10 cellular contexts compared by ENCODE assay signal in genomic region chrX:13220916-13221315, GRCh38.
DNase-seq lines count a peak whose midpoint lies in the region; ATAC-seq and TF ChIP-seq lines count a peak whose summit lies in the region.
"Had no signal": no experiment of that assay in that cellular context is flagged by ENCODE, and none has a peak within 500 bp of the region (broad histone marks: within the 10 kb centered on the region; RNA-seq: fewer than 3 reads in every experiment).

No MANE protein-coding gene starts in this region.

- peak overlapping the region; percentile 93 for H3K27ac Mint-ChIP-seq in Calu3 (ENCODE audit: unreplicated experiment)
- peak overlapping the region in 1 of 2 donors; percentile 55 for H3K27ac Mint-ChIP-seq in stimulated activated naive CD8-positive, alpha-beta T cell treated with anti-CD3 and anti-CD28 coated beads, Interleukin-15, amount 100 ng/mL, for 72 hours
- H3K27ac Mint-ChIP-seq: progenitor cell of endocrine pancreas had no signal

- peaks cover 4% of the 10 kb centered on the region for H3K9me3 Mint-ChIP-seq in Calu3 (ENCODE audit: low read depth, unreplicated experiment)
- no peaks in the 10 kb centered on the region for H3K9me3 Mint-ChIP-seq in stimulated activated naive CD8-positive, alpha-beta T cell treated with anti-CD3 and anti-CD28 coated beads, Interleukin-15, amount 100 ng/mL, for 72 hours

- H3K36me3 Mint-ChIP-seq in Calu3 (ENCODE audit: insufficient read depth, unreplicated experiment) = peaks cover 15% of the 10 kb centered on the region

- peaks cover 51% of the 10 kb centered on the region for H3K4me1 Mint-ChIP-seq in Calu3 (ENCODE audit: low read depth, unreplicated experiment)
- peaks cover 4% of the 10 kb centered on the region for H3K4me1 Mint-ChIP-seq in stimulated activated naive CD8-positive, alpha-beta T cell treated with anti-CD3 and anti-CD28 coated beads, Interleukin-15, amount 100 ng/mL, for 72 hours

- peak overlapping the region; percentile 32 for H3K4me3 Mint-ChIP-seq in Calu3 (ENCODE audit: low read depth, unreplicated experiment)
- H3K4me3 Mint-ChIP-seq in stimulated activated naive CD8-positive, alpha-beta T cell treated with anti-CD3 and anti-CD28 coated beads, Interleukin-15, amount 100 ng/mL, for 72 hours = no peak overlapping the region

- H3K27me3 Mint-ChIP-seq in Calu3 (ENCODE audit: unreplicated experiment) = no peaks in the 10 kb centered on the region
- H3K27me3 Mint-ChIP-seq in stimulated activated naive CD8-positive, alpha-beta T cell treated with anti-CD3 and anti-CD28 coated beads, Interleukin-15, amount 100 ng/mL, for 72 hours = peaks cover 8% of the 10 kb centered on the region
- H3K27me3 Mint-ChIP-seq: progenitor cell of endocrine pancreas had no signal

- DNase-seq in Calu3 = peak; percentile 40
- peak; percentile 9 for DNase-seq in LoVo (ENCODE audit: low spot score)
- DNase-seq in cardiac fibroblast (ENCODE audit: low read depth in 2 of 2) = peak; percentile 12 to 32
- peak; percentile 50 for DNase-seq in myocyte (ENCODE audit: low read depth)
- no peak for DNase-seq in cerebellar cortex (ENCODE audit: low spot score)
- DNase-seq in stimulated activated naive CD8-positive, alpha-beta T cell treated with anti-CD3 and anti-CD28 coated beads, Interleukin-15, amount 100 ng/mL, for 72 hours = no peak
- DNase-seq in NCI-H510A treated with DMSO at 0.1 percent for 48 hours (lab: John Stamatoyannopoulos, UW) = no peak
- DNase-seq in coronary artery (ENCODE audit: low spot score) = no peak
- DNase-seq: caudate nucleus had no signal

- H3K27ac ChIP-seq in coronary artery = no peak overlapping the region

- intact Hi-C loops in Calu3 (cut with micrococcal nuclease; ENCODE audit: unreplicated experiment) = loop anchor here (2.0 to 5.0 kb wide), 5 partner anchors 51 to 234 kb away; no protein-coding TSS in a partner anchor

- CTCF ChIA-PET in Calu3 (lab: Charles Lee) = interaction anchor here (0.9 kb wide), 1 partner anchor 267 kb away, joined by 5 read pairs; no protein-coding TSS in a partner anchor

- no peak overlapping the region for H3K4me3 ChIP-seq in cardiac fibroblast (replicated peaks in 1 of 2; ENCODE audit: low read depth in 2 of 2, low read length in 2 of 2)
- H3K4me3 ChIP-seq in coronary artery = no peak overlapping the region

- no peak for ATAC-seq in stimulated activated naive CD8-positive, alpha-beta T cell treated with anti-CD3 and anti-CD28 coated beads, Interleukin-15, amount 100 ng/mL, for 72 hours

- TF ChIP-seq CTCF in Calu3 (IDR thresholded peaks at IDR 0.05; ENCODE audit: unreplicated experiment) (no peak), cardiac fibroblast (IDR thresholded peaks at IDR 0.05; ENCODE audit: low read depth, low read length) (no peak), coronary artery (IDR thresholded peaks at IDR 0.05) (no peak)

- BruUV-seq in Calu3 (replicated peaks; lab: Mats Ljungman, UMichigan) = no TSS peak

Comparison
In these comparisons a context has a peak if more than half of its experiments do, and no peak if none do; other contexts are left out.
1. DNase-seq: peak in Calu3 (single experiment), LoVo (single experiment), cardiac fibroblast (2 of 2) and myocyte (single experiment); none in cerebellar cortex (single experiment), stimulated activated naive CD8-positive, alpha-beta T cell treated with anti-CD3 and anti-CD28 coated beads, Interleukin-15, amount 100 ng/mL, for 72 hours (0 of 2), NCI-H510A treated with DMSO at 0.1 percent for 48 hours (single experiment) and coronary artery (single experiment).